ENCODE assay signal across 1 cellular context in the genomic region with DNA sequence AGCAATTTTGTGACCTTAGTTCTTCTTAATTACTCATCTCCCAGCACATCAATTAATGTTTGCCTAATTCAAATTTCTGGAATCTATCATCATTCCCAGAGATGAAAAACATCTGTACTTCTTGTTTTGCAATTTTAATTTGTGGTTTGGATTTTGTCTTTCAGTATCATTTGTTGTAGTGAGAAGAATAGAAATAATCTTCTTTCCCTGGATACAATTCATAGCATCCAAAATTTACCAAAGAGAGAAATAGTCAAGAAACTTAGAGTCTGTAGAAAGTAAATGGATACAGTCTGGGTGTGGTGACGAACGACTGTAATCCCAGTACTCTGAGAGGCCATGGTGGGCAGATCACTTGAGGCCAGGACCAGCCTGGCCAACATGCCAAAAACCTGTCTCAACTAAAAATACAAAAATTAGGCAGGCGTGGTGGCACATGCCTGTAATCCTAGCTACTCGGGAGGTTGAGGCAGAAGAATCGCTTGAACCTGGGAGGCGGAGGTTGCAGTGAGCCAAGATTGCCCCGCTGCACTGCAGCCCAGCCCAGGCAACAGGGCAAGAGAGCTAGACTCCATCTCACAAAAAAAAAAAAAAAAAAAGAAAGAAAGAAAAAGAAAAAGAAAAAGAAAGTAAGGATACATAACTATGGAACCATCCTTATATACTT.
TF ChIP-seq lines count a peak whose summit lies in the region.

No MANE protein-coding gene starts in this region.

TF ChIP-seq in HepG2, 621 proteins besides CTCF, POLR2A, EP300 and RAD21 (continued from another document):
- TF ChIP-seq ZNF121 (CRISPR knock-in tag; IDR thresholded peaks at IDR 0.05), result peak; percentile 53; the same call in 1 of the 2 replicates
